ENCODE assay signal across 13 cellular contexts in the genomic region with DNA sequence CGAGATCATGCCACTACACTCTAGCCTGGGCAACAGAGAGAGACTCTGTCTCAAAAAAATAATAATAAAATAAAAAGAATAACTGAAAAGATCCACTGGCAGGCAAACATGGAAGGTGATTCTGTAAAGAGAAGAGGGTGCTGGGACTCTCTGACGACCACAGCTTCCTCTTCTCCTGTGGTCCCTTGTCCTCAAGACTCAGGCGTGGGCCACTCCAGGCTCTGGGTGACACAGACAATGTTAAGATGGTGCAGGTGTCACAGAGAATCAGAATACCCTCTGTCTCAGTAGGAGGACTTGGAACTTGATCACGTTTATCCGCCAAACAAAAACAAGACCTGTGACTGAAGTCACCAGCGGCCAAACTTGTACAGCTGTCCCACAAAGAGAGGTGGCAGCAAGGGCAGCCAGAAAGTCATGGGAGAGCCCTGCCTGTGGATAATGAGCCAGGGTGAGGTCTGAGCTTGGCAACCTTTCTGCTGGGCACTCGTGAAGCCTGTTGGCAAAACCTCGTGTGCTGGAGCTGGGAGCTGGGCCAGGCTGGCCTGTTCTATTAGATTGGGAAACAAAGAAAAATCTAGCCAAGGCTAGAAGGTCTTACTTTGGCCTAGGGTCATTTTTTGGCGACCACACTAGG.
DNase-seq lines count a peak whose midpoint lies in the region; ATAC-seq and TF ChIP-seq lines count a peak whose summit lies in the region.
"Had no signal": no experiment of that assay in that cellular context is flagged by ENCODE, and none has a peak within 500 bp of the region (broad histone marks: within the 10 kb centered on the region; RNA-seq: fewer than 3 reads in every experiment).

No MANE protein-coding gene starts in this region.

- DNase-seq in NCI-H446 treated with DMSO at 0.1 percent for 48 hours (lab: John Stamatoyannopoulos, UW) (peak; percentile 1), heart left ventricle (peak; percentile 73 to 91 (median 85)), neural progenitor cell (ENCODE audit: low spot score) (no peak), DMS53 (lab: John Stamatoyannopoulos, UW) (no peak), NCI-H1092 (lab: John Stamatoyannopoulos, UW) (no peak)
- DNase-seq: activated effector memory CD4-positive, alpha-beta T cell treated with anti-CD3 and anti-CD28 coated beads, Interleukin-2, amount 50 U/mL, for 16 hours; Calu3; KG1; NCI-H2171 had no signal

- no peak for TF ChIP-seq POLR2A in heart left ventricle (IDR thresholded peaks at IDR 0.05)

- H2AFZ ChIP-seq in neural progenitor cell (replicated peaks) = peak overlapping the region; percentile 30

- peaks cover 14% of the 10 kb centered on the region for H3K9me3 ChIP-seq in BLaER1
- peaks cover 0 to 18% (median 2%) of the 10 kb centered on the region in 12 donors for H3K9me3 ChIP-seq in heart left ventricle
- no peaks in the 10 kb centered on the region for H3K9me3 ChIP-seq in neural progenitor cell (ENCODE audit: low read depth)

- no peaks in the 10 kb centered on the region for H3K4me1 Mint-ChIP-seq in neural progenitor cell

- H3K4me2 ChIP-seq in BLaER1 (peak overlapping the region; percentile 27), neural progenitor cell (no peak overlapping the region)

- H3K4me3 ChIP-seq in BLaER1 (no peak overlapping the region), heart left ventricle (no peak overlapping the region), neural progenitor cell (no peak overlapping the region)

- H3K27ac ChIP-seq in BLaER1 = 0 out of 2 replicates have a peak overlapping the region, but pooled peaks have one; percentile 25
- H3K27ac ChIP-seq in heart left ventricle = peak overlapping the region; percentile 49 to 91 (median 82)
- H3K27ac ChIP-seq in neural progenitor cell = no peak overlapping the region

- H3K79me2 ChIP-seq in neural progenitor cell (ENCODE audit: low read depth) = no peaks in the 10 kb centered on the region

- H3K4me1 ChIP-seq in BLaER1 (peaks cover 17% of the 10 kb centered on the region), heart left ventricle (peaks cover 0 to 15% (median 0%) of the 10 kb centered on the region in 12 donors), neural progenitor cell (no peaks in the 10 kb centered on the region)

- H3K36me3 ChIP-seq in BLaER1 (no peaks in the 10 kb centered on the region), heart left ventricle (no peaks in the 10 kb centered on the region), neural progenitor cell (no peaks in the 10 kb centered on the region)

- WGBS in heart left ventricle, 4 donors = 52 to 62% (median 58%) methylated on average over 8 to 9 of the region's 9 CpGs

- H3K27me3 ChIP-seq in BLaER1 (no peaks in the 10 kb centered on the region), heart left ventricle (no peaks in the 10 kb centered on the region), neural progenitor cell (no peaks in the 10 kb centered on the region)

- peak in 2 of 12 donors; percentile 21 to 27 for TF ChIP-seq CTCF in heart left ventricle (IDR thresholded peaks at IDR 0.05)
- no peak for TF ChIP-seq CTCF in neural progenitor cell (IDR thresholded peaks at IDR 0.05)

- intact Hi-C loops in heart left ventricle (cut with DNase I) = no loop called here

- H3K4me3 Mint-ChIP-seq in neural progenitor cell = no peak overlapping the region
- H3K4me3 Mint-ChIP-seq: type B pancreatic cell had no signal

- no peak overlapping the region for H3K27ac Mint-ChIP-seq in neural progenitor cell
- H3K27ac Mint-ChIP-seq: type B pancreatic cell had no signal

- peaks cover 2% of the 10 kb centered on the region for H3K27me3 Mint-ChIP-seq in neural progenitor cell (ENCODE audit: insufficient read depth, low read depth)

- ATAC-seq in heart left ventricle (peak; percentile 97 to 99 (median 99)), GM19328 (IDR thresholded peaks at IDR 0.05; ENCODE audit: unreplicated experiment) (no peak), GM18858 (IDR thresholded peaks at IDR 0.05; ENCODE audit: unreplicated experiment) (no peak)

- H3K9ac ChIP-seq in BLaER1 (no peak overlapping the region), neural progenitor cell (no peak overlapping the region)

- peaks cover 3% of the 10 kb centered on the region for H3K9me3 Mint-ChIP-seq in neural progenitor cell
- H3K9me3 Mint-ChIP-seq: type B pancreatic cell had no signal

- H4K20me1 ChIP-seq in BLaER1 (no peaks in the 10 kb centered on the region), neural progenitor cell (ENCODE audit: low read depth) (no peaks in the 10 kb centered on the region)

- H3K36me3 Mint-ChIP-seq in neural progenitor cell = no peaks in the 10 kb centered on the region
- H3K36me3 Mint-ChIP-seq: type B pancreatic cell had no signal

- H3F3A ChIP-seq in neural progenitor cell (ENCODE audit: low read depth) = no peaks in the 10 kb centered on the region

Comparison
In these comparisons a context has a peak if more than half of its experiments do, and no peak if none do; other contexts are left out.
1. DNase-seq: peak in NCI-H446 treated with DMSO at 0.1 percent for 48 hours (single experiment) and heart left ventricle (5 of 5); none in neural progenitor cell (single experiment), DMS53 (single experiment) and NCI-H1092 (single experiment).
2. ATAC-seq: peak in heart left ventricle (4 of 4); none in GM19328 (single experiment) and GM18858 (single experiment).